1 cellular context compared by ENCODE assay signal in genomic region chr10:13074562-13075451, GRCh38.
TF ChIP-seq lines count a peak whose summit lies in the region.

No MANE protein-coding gene starts in this region.

TF ChIP-seq in HepG2, 621 proteins besides CTCF, POLR2A, EP300 and RAD21 (continued from another document):
- TF ChIP-seq ZNF543 (CRISPR knock-in tag; IDR thresholded peaks at IDR 0.05) = no peak
- TF ChIP-seq PHF8 (CRISPR knock-in tag; IDR thresholded peaks at IDR 0.05) = no peak
